In genomic region chr22:20514658-20515406, GRCh38 we compare ENCODE assay signal across 12 cellular contexts. TPM values are rescaled to one million over a fixed set of nuclear protein-coding genes. Genes with fewer than 3 reads are reported as not detected.
DNase-seq lines count a peak whose midpoint lies in the region; ATAC-seq, FAIRE-seq and TF ChIP-seq lines count a peak whose summit lies in the region.
"Had no signal": no experiment of that assay in that cellular context is flagged by ENCODE, and none has a peak within 500 bp of the region (broad histone marks: within the 10 kb centered on the region; RNA-seq: fewer than 3 reads in every experiment).

No MANE protein-coding gene starts in this region.

- peak overlapping the region in 1 of 2 donors; percentile 14 for H3K27ac Mint-ChIP-seq in stimulated activated naive CD8-positive, alpha-beta T cell treated with anti-CD3 and anti-CD28 coated beads, Interleukin-15, amount 100 ng/mL, for 72 hours
- H3K27ac Mint-ChIP-seq in glutamatergic neuron (ENCODE audit: unreplicated experiment), result no peak overlapping the region
- H3K27ac Mint-ChIP-seq: activated B cell treated with CpG ODN at 0.5 μM for 24 hours had no signal

- peaks cover 9 to 13% of the 10 kb centered on the region in 2 donors for H3K4me1 ChIP-seq in kidney (ENCODE audit: control insufficient read depth in 1 of 2, insufficient read depth in 1 of 2, low read depth in 1 of 2, low read length in 2 of 2)

- H3K27ac ChIP-seq in kidney (ENCODE audit: low read depth in 2 of 2, low read length in 2 of 2), result no peak overlapping the region

- no peaks in the 10 kb centered on the region for H3K9me3 Mint-ChIP-seq in stimulated activated naive CD8-positive, alpha-beta T cell treated with anti-CD3 and anti-CD28 coated beads, Interleukin-15, amount 100 ng/mL, for 72 hours
- peaks cover 1% of the 10 kb centered on the region for H3K9me3 Mint-ChIP-seq in glutamatergic neuron (ENCODE audit: unreplicated experiment)
- H3K9me3 Mint-ChIP-seq: activated B cell treated with CpG ODN at 0.5 μM for 24 hours had no signal

- H3K27me3 Mint-ChIP-seq in stimulated activated naive CD8-positive, alpha-beta T cell treated with anti-CD3 and anti-CD28 coated beads, Interleukin-15, amount 100 ng/mL, for 72 hours, result no peaks in the 10 kb centered on the region
- peaks cover 3% of the 10 kb centered on the region for H3K27me3 Mint-ChIP-seq in glutamatergic neuron (ENCODE audit: unreplicated experiment)
- H3K27me3 Mint-ChIP-seq: activated B cell treated with CpG ODN at 0.5 μM for 24 hours had no signal

- peaks cover 0 to 3% of the 10 kb centered on the region in 2 donors for H3K36me3 ChIP-seq in kidney (ENCODE audit: control insufficient read depth in 1 of 2, insufficient read depth in 2 of 2, low read length in 2 of 2)

- intact Hi-C loops in kidney (cut with DNase I), result no loop called here

- H3K4me1 Mint-ChIP-seq in stimulated activated naive CD8-positive, alpha-beta T cell treated with anti-CD3 and anti-CD28 coated beads, Interleukin-15, amount 100 ng/mL, for 72 hours, result peaks cover 92% of the 10 kb centered on the region
- H3K4me1 Mint-ChIP-seq in glutamatergic neuron (ENCODE audit: low read depth, unreplicated experiment), result peaks cover 6% of the 10 kb centered on the region

- H3K4me3 ChIP-seq in kidney (ENCODE audit: low read length in 2 of 2), result no peak overlapping the region

- H3K36me3 Mint-ChIP-seq in glutamatergic neuron (ENCODE audit: unreplicated experiment), result no peaks in the 10 kb centered on the region

- no peaks in the 10 kb centered on the region for H3K9me3 ChIP-seq in kidney (ENCODE audit: control insufficient read depth in 1 of 2, low read length in 2 of 2)

- TF ChIP-seq CTCF in kidney (IDR thresholded peaks at IDR 0.05; ENCODE audit: borderline replicate concordance, extremely low read depth, insufficient read depth) (no peak), glutamatergic neuron (IDR thresholded peaks at IDR 0.05; ENCODE audit: partially characterized antibody, unreplicated experiment) (no peak)

- H3K9ac ChIP-seq in kidney (ENCODE audit: low read length in 2 of 2), result no peak overlapping the region

- peak; percentile 50 for ATAC-seq in stimulated activated naive CD8-positive, alpha-beta T cell treated with anti-CD3 and anti-CD28 coated beads, Interleukin-15, Interleukin-2, amounts not matched to agents 100 U/mL and 50 U/mL, for 24 hours
- ATAC-seq in stimulated activated naive CD8-positive, alpha-beta T cell treated with anti-CD3 and anti-CD28 coated beads, Interleukin-15, amount 100 ng/mL, for 72 hours, result no peak

- no peak for DNase-seq in stimulated activated naive CD8-positive, alpha-beta T cell treated with anti-CD3 and anti-CD28 coated beads, Interleukin-15, Interleukin-2, amounts not matched to agents 100 U/mL and 50 U/mL, for 24 hours
- DNase-seq in stimulated activated naive CD8-positive, alpha-beta T cell treated with anti-CD3 and anti-CD28 coated beads, Interleukin-15, amount 100 ng/mL, for 72 hours, result no peak
- DNase-seq in amniotic epithelial cell (ENCODE audit: low read depth) (peak; percentile 92), kidney (peak; percentile 10), glutamatergic neuron (no peak), islet precursor cell (no peak), Kasumi-1 (lab: John Stamatoyannopoulos, UW) (no peak), Ammon's horn (ENCODE audit: low spot score) (no peak)
- DNase-seq: activated B cell treated with CpG ODN at 0.5 μM for 24 hours; NCI-H446 treated with DMSO at 0.1 percent for 48 hours; stimulated activated CD4-positive, alpha-beta T cell treated with anti-CD3 and anti-CD28 coated beads, Interleukin-4, amount 100 ng/mL, for 4 hours had no signal

- FAIRE-seq in kidney (lab: Jason Lieb, UNC), result no peak
- FAIRE-seq: colon had no signal

- no peak overlapping the region for H3K4me3 Mint-ChIP-seq in stimulated activated naive CD8-positive, alpha-beta T cell treated with anti-CD3 and anti-CD28 coated beads, Interleukin-15, amount 100 ng/mL, for 72 hours
- no peak overlapping the region for H3K4me3 Mint-ChIP-seq in glutamatergic neuron (ENCODE audit: unreplicated experiment)
- H3K4me3 Mint-ChIP-seq: activated B cell treated with CpG ODN at 0.5 μM for 24 hours had no signal

RNA-seq across cellular contexts. Expression of gene MED15, which starts 7.4 kb away (rescaled TPM):
- total RNA-seq in kidney (102 TPM), glutamatergic neuron (ENCODE audit: unreplicated experiment) (83.6 TPM)
- 31.7 TPM for polyA plus RNA-seq in kidney (ENCODE audit: insufficient read depth, low read depth, low replicate concordance)

RNA-seq across cellular contexts. Expression of gene KLHL22, which starts 19.2 kb away (rescaled TPM):
- 22.4 TPM for total RNA-seq in kidney
- 24.3 TPM for polyA plus RNA-seq in kidney (ENCODE audit: insufficient read depth, low read depth, low replicate concordance)
- 20.2 TPM for total RNA-seq in glutamatergic neuron (ENCODE audit: unreplicated experiment)

Comparison
In these comparisons a context has a peak if more than half of its experiments do, and no peak if none do; other contexts are left out.
1. DNase-seq: peak in amniotic epithelial cell (single experiment) and kidney (single experiment); none in stimulated activated naive CD8-positive, alpha-beta T cell treated with anti-CD3 and anti-CD28 coated beads, Interleukin-15, Interleukin-2, amounts not matched to agents 100 U/mL and 50 U/mL, for 24 hours (single experiment), stimulated activated naive CD8-positive, alpha-beta T cell treated with anti-CD3 and anti-CD28 coated beads, Interleukin-15, amount 100 ng/mL, for 72 hours (0 of 2), glutamatergic neuron (single experiment), islet precursor cell (single experiment), Kasumi-1 (0 of 2) and Ammon's horn (single experiment).